In genomic region chrX:109939498-109939897, GRCh38 we compare ENCODE assay signal across 19 cellular contexts.
"Had no signal": no experiment of that assay in that cellular context is flagged by ENCODE, and none has a peak within 500 bp of the region (broad histone marks: within the 10 kb centered on the region; RNA-seq: fewer than 3 reads in every experiment).

No MANE protein-coding gene starts in this region.

- H3K36me3 Mint-ChIP-seq: neural progenitor cell; stimulated activated memory B cell treated with anti-CD40 and anti-IgM and Interleukin-4, amounts not matched to agents 10 μg/mL and 1 μg/mL and 100 μg/mL, for 72 hours had no signal

- H3K4me3 Mint-ChIP-seq: endodermal cell; nephron; neural progenitor cell; stimulated activated memory B cell treated with anti-CD40 and anti-IgM and Interleukin-4, amounts not matched to agents 10 μg/mL and 1 μg/mL and 100 μg/mL, for 72 hours had no signal

- DNase-seq: dorsolateral prefrontal cortex; effector CD4-positive, alpha-beta T cell; endodermal cell; foreskin fibroblast; heart left ventricle; kidney; left ventricle myocardium inferior; stimulated activated CD4-positive, alpha-beta T cell treated with anti-CD3 and anti-CD28 coated beads, Interleukin-2, amount 100 ng/mL, for 24 hours; stimulated activated CD4-positive, alpha-beta T cell treated with anti-CD3 and anti-CD28 coated beads, Interleukin-4, amount 100 ng/mL, for 24 hours; stimulated activated naive CD8-positive, alpha-beta T cell treated with anti-CD3 and anti-CD28 coated beads, Interleukin-15, Interleukin-2, amounts not matched to agents 100 U/mL and 50 U/mL, for 24 hours; substantia nigra; testis; tibial artery had no signal

- H3K27me3 Mint-ChIP-seq: stimulated activated memory B cell treated with anti-CD40 and anti-IgM and Interleukin-4, amounts not matched to agents 10 μg/mL and 1 μg/mL and 100 μg/mL, for 72 hours had no signal

- H3K9me3 Mint-ChIP-seq: endodermal cell; nephron; neural progenitor cell; stimulated activated memory B cell treated with anti-CD40 and anti-IgM and Interleukin-4, amounts not matched to agents 10 μg/mL and 1 μg/mL and 100 μg/mL, for 72 hours had no signal

- ATAC-seq: esophagus mucosa; gastroesophageal sphincter; heart left ventricle; sciatic nerve; stimulated activated memory B cell treated with anti-CD40 and anti-IgM and Interleukin-4, amounts not matched to agents 10 μg/mL and 1 μg/mL and 100 μg/mL, for 72 hours; stimulated activated naive CD8-positive, alpha-beta T cell treated with anti-CD3 and anti-CD28 coated beads, Interleukin-15, Interleukin-2, amounts not matched to agents 100 U/mL and 50 U/mL, for 24 hours had no signal

- H3K27ac Mint-ChIP-seq: endodermal cell; nephron; neural progenitor cell; stimulated activated memory B cell treated with anti-CD40 and anti-IgM and Interleukin-4, amounts not matched to agents 10 μg/mL and 1 μg/mL and 100 μg/mL, for 72 hours had no signal

- H3K4me1 Mint-ChIP-seq: stimulated activated memory B cell treated with anti-CD40 and anti-IgM and Interleukin-4, amounts not matched to agents 10 μg/mL and 1 μg/mL and 100 μg/mL, for 72 hours had no signal
